ENCODE assay signal across 15 cellular contexts in the genomic region with DNA sequence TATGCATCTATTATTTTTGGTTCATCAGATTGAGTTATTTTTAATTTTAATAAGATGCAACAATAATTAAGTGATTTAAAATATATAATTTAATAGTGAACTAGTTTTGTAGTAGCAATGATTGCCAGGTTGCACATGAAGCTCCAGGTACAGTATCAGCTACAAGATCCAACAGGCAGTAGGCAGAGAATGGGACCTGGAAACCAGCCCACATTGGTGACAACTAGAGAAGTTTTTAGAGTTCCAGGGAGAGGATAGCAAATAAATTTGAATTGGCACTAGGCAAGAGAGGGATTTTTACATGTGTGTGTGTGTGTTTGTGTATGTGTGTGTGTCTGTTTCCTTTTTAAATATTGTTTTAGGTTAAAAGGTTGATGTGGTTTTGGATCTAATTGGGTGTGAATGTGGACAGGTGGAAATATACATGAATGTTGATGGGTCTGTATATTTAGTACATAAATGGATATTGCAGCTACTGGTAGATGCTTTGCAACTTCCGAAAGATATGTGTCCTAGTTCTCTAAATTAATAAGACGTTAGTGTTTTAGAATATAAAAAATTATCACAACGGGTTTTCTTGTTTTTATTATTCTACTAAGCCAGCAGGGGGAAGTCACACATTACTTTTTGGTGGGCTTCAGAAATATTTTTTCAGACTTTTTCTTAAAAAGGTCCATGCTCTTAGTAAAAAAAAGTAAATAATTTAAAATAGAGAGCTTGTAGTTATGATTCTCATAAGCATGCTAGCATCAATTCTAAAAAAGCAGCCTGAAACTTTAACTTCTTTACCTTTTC.
A peak's percentile ranks its signal among the peaks of the same experiment; 100 is the strongest.
DNase-seq lines count a peak whose midpoint lies in the region; ATAC-seq and TF ChIP-seq lines count a peak whose summit lies in the region.
"Had no signal": no experiment of that assay in that cellular context is flagged by ENCODE, and none has a peak within 500 bp of the region (broad histone marks: within the 10 kb centered on the region; RNA-seq: fewer than 3 reads in every experiment).

No MANE protein-coding gene starts in this region.

- H3K36me3 ChIP-seq in heart left ventricle, result no peaks in the 10 kb centered on the region
- no peaks in the 10 kb centered on the region for H3K36me3 ChIP-seq in RWPE2 (ENCODE audit: low read depth)
- no peaks in the 10 kb centered on the region for H3K36me3 ChIP-seq in kidney epithelial cell (ENCODE audit: control insufficient read depth, insufficient read depth, low read length)
- H3K36me3 ChIP-seq: BLaER1 treated with 17β-estradiol and CSF1 and Interleukin-3, amounts not matched to agents 10 nM and 100 nM; uterus had no signal

- 42 to 55% (median 45%) methylated on average over 3 of the region's 3 CpGs for WGBS in heart left ventricle, 4 donors
- WGBS in right cardiac atrium, result 39% methylated on average over 3 of the region's 3 CpGs

- H3K27me3 ChIP-seq in heart left ventricle (no peaks in the 10 kb centered on the region), right cardiac atrium (ENCODE audit: control insufficient read depth, insufficient read depth) (no peaks in the 10 kb centered on the region), RWPE2 (ENCODE audit: insufficient read depth, poor library complexity, severe bottlenecking) (no peaks in the 10 kb centered on the region), kidney epithelial cell (ENCODE audit: control insufficient read depth, insufficient read depth, low read length) (no peaks in the 10 kb centered on the region)
- H3K27me3 ChIP-seq: BLaER1 treated with 17β-estradiol and CSF1 and Interleukin-3, amounts not matched to agents 10 nM and 100 nM; uterus had no signal

- TF ChIP-seq CTCF in heart left ventricle (IDR thresholded peaks at IDR 0.05) (peak in 8 of 12 donors; percentile 5 to 45 (median 32)), RWPE2 (IDR thresholded peaks at IDR 0.05; ENCODE audit: poor library complexity, severe bottlenecking) (peak; percentile 27), kidney epithelial cell (IDR thresholded peaks at IDR 0.05; ENCODE audit: insufficient read depth, low read length, poor library complexity, severe bottlenecking) (peak; percentile 18)

- H3K4me1 ChIP-seq in heart left ventricle (peaks cover 0 to 4% (median 0%) of the 10 kb centered on the region in 12 donors), right cardiac atrium (ENCODE audit: control insufficient read depth, insufficient read depth, low read length) (no peaks in the 10 kb centered on the region), RWPE2 (ENCODE audit: insufficient read depth, poor library complexity, severe bottlenecking) (no peaks in the 10 kb centered on the region)
- H3K4me1 ChIP-seq: uterus had no signal

- no peak overlapping the region for H3K27ac ChIP-seq in heart left ventricle
- H3K27ac ChIP-seq in right cardiac atrium (ENCODE audit: low read length), result no peak overlapping the region
- no peak overlapping the region for H3K27ac ChIP-seq in RWPE2 (ENCODE audit: poor library complexity, severe bottlenecking)
- H3K27ac ChIP-seq: BLaER1 treated with 17β-estradiol and CSF1 and Interleukin-3, amounts not matched to agents 10 nM and 100 nM; uterus had no signal

- DNase-seq in heart left ventricle (no peak), right cardiac atrium (no peak), RWPE2 (ENCODE audit: low spot score) (no peak), kidney epithelial cell (ENCODE audit: low read depth) (no peak), dedifferentiated amniotic fluid mesenchymal stem cell (ENCODE audit: extremely low spot score) (no peak), SIG-M5 (lab: John Stamatoyannopoulos, UW) (no peak)
- DNase-seq: activated CD4-positive, alpha-beta T cell treated with anti-CD3 and anti-CD28 coated beads, Interleukin-2, amount 10 ng/mL, durations not matched to agents 24 days and 14 days; activated effector memory CD4-positive, alpha-beta T cell treated with anti-CD3 and anti-CD28 coated beads, Interleukin-2, amount 50 U/mL, for 16 hours; islet precursor cell; NCI-H1048; NCI-H526; uterus had no signal

- H3K9me3 ChIP-seq in heart left ventricle (no peaks in the 10 kb centered on the region), right cardiac atrium (ENCODE audit: control insufficient read depth, low read length) (no peaks in the 10 kb centered on the region), RWPE2 (ENCODE audit: severe bottlenecking) (no peaks in the 10 kb centered on the region)
- H3K9me3 ChIP-seq: BLaER1 treated with 17β-estradiol and CSF1 and Interleukin-3, amounts not matched to agents 10 nM and 100 nM; uterus had no signal

- TF ChIP-seq POLR2A in heart left ventricle (IDR thresholded peaks at IDR 0.05), result no peak

- no peak for ATAC-seq in heart left ventricle
- ATAC-seq in right cardiac atrium, result no peak
- ATAC-seq in RWPE2 (ENCODE audit: low read depth), result no peak
- no peak for ATAC-seq in GM18907 (IDR thresholded peaks at IDR 0.05; ENCODE audit: unreplicated experiment)
- no peak for ATAC-seq in GM18519 (IDR thresholded peaks at IDR 0.05; ENCODE audit: low FRiP score, unreplicated experiment)

- intact Hi-C loops in heart left ventricle (cut with DNase I) (loop anchor here in 6 of 10 donors (5.0 to 10.0 kb wide), 3 partner anchors 253 to 263 kb away; no protein-coding TSS in a partner anchor), right cardiac atrium (cut with DNase I) (no loop called here)

- no peak overlapping the region for H3K4me3 ChIP-seq in heart left ventricle
- H3K4me3 ChIP-seq in right cardiac atrium (ENCODE audit: low read length), result no peak overlapping the region
- no peak overlapping the region for H3K4me3 ChIP-seq in RWPE2 (ENCODE audit: severe bottlenecking)
- H3K4me3 ChIP-seq in kidney epithelial cell (ENCODE audit: low read depth, low read length), result no peak overlapping the region
- H3K4me3 ChIP-seq: BLaER1 treated with 17β-estradiol and CSF1 and Interleukin-3, amounts not matched to agents 10 nM and 100 nM; uterus had no signal

Comparison
In these comparisons a context has a peak if more than half of its experiments do, and no peak if none do; other contexts are left out.
1. intact Hi-C loops: an anchor here in heart left ventricle (5.0 to 10.0 kb wide); none called in right cardiac atrium.